Comparison of ENCODE assay signal across 8 cellular contexts in genomic region chr5:96432245-96433065, GRCh38. TPM values are rescaled to one million over a fixed set of nuclear protein-coding genes. Genes with fewer than 3 reads are reported as not detected.
DNase-seq lines count a peak whose midpoint lies in the region; ATAC-seq and TF ChIP-seq lines count a peak whose summit lies in the region.

No MANE protein-coding gene starts in this region.

- H3K27me3 ChIP-seq in GM23248 (replicated peaks; ENCODE audit: insufficient read depth) (peaks cover 24% of the 10 kb centered on the region), fibroblast of lung (ENCODE audit: control insufficient read depth, insufficient read depth, low read length) (peaks cover 29% of the 10 kb centered on the region), skeletal muscle satellite cell (ENCODE audit: control insufficient read depth, insufficient read depth, low read length) (peaks cover 38% of the 10 kb centered on the region), SJCRH30 (no peaks in the 10 kb centered on the region)

- no peaks in the 10 kb centered on the region for H3K36me3 ChIP-seq in GM23248 (ENCODE audit: low read depth)
- H3K36me3 ChIP-seq in fibroblast of lung (ENCODE audit: control insufficient read depth, insufficient read depth, low read length), result no peaks in the 10 kb centered on the region
- no peaks in the 10 kb centered on the region for H3K36me3 ChIP-seq in skeletal muscle satellite cell (ENCODE audit: insufficient read depth, low read length)
- H3K36me3 ChIP-seq in SJCRH30, result no peaks in the 10 kb centered on the region

- ATAC-seq in activated CD4-positive, CD25-positive, alpha-beta regulatory T cell treated with anti-CD3 and anti-CD28 coated beads, Interleukin-2, amount 50 U/mL, for 24 hours, result no peak
- ATAC-seq in GM21723 (IDR thresholded peaks at IDR 0.05; ENCODE audit: unreplicated experiment), result no peak

- H2AFZ ChIP-seq in GM23248 (0 out of 2 replicates have a peak overlapping the region, but pooled peaks have one; percentile 8), fibroblast of lung (ENCODE audit: low read length) (no peak overlapping the region)

- 5 to 7% methylated on average over 38 of the region's 38 CpGs for WGBS in GM23248 (ENCODE audit: low coverage in 1 of 2, low lambda C conversion rate in 2 of 2, missing lambda C conversion rate in 2 of 2), 2 experiments

- H3K4me2 ChIP-seq in GM23248 (ENCODE audit: unreplicated experiment), result peak overlapping the region; percentile 77
- peak overlapping the region; percentile 37 for H3K4me2 ChIP-seq in fibroblast of lung (ENCODE audit: extremely low read depth, insufficient read depth, low read length)
- peak overlapping the region; percentile 80 for H3K4me2 ChIP-seq in skeletal muscle satellite cell (ENCODE audit: low read length)

- H3K4me1 ChIP-seq in GM23248 (ENCODE audit: insufficient read depth), result peaks cover 19% of the 10 kb centered on the region
- H3K4me1 ChIP-seq in fibroblast of lung (ENCODE audit: control insufficient read depth, extremely low read depth, insufficient read depth, low read length), result peaks cover 3% of the 10 kb centered on the region
- H3K4me1 ChIP-seq in skeletal muscle satellite cell (ENCODE audit: control insufficient read depth, insufficient read depth, low read length), result peaks cover 24% of the 10 kb centered on the region
- no peaks in the 10 kb centered on the region for H3K4me1 ChIP-seq in SJCRH30

- H4K20me1 ChIP-seq in GM23248 (ENCODE audit: insufficient read depth) (no peaks in the 10 kb centered on the region), fibroblast of lung (ENCODE audit: control insufficient read depth, extremely low read depth, insufficient read depth, low read length) (no peaks in the 10 kb centered on the region)

- H3F3A ChIP-seq in GM23248 (ENCODE audit: insufficient read depth), result no peaks in the 10 kb centered on the region

- no peaks in the 10 kb centered on the region for H3K9me3 ChIP-seq in GM23248 (ENCODE audit: low read depth)
- H3K9me3 ChIP-seq in fibroblast of lung (ENCODE audit: control insufficient read depth, insufficient read depth, low read depth, low read length), result no peaks in the 10 kb centered on the region
- no peaks in the 10 kb centered on the region for H3K9me3 ChIP-seq in skeletal muscle satellite cell (replicated peaks; ENCODE audit: low read length)
- H3K9me3 ChIP-seq in SJCRH30 (replicated peaks), result no peaks in the 10 kb centered on the region

- H3K4me3 ChIP-seq in GM23248, result peak overlapping the region; percentile 54
- no peak overlapping the region for H3K4me3 ChIP-seq in fibroblast of lung (replicated peaks in 1 of 4; ENCODE audit: control extremely low read depth in 1 of 4, insufficient read depth in 1 of 4, low read depth in 3 of 4, low read length in 4 of 4)
- peak overlapping the region; percentile 56 for H3K4me3 ChIP-seq in skeletal muscle satellite cell (ENCODE audit: low read length)
- H3K4me3 ChIP-seq in SJCRH30, result no peak overlapping the region

- in situ Hi-C loops in GM23248 (cut with MboI), result no loop called here

- no peak for TF ChIP-seq CTCF in fibroblast of lung (conservative IDR thresholded peaks at IDR 0.05 in 1 of 2, IDR thresholded peaks at IDR 0.05 in 1 of 2; ENCODE audit: low read depth in 1 of 2, low read length in 2 of 2)

- DNase-seq in GM23248 (peak; percentile 37), NCI-H2227 (lab: John Stamatoyannopoulos, UW; ENCODE audit: unreplicated experiment) (peak; percentile 62), fibroblast of lung (ENCODE audit: low read depth in 2 of 2) (peak in 1 of 2 donors; percentile 85), cerebellum (ENCODE audit: low spot score) (no peak), SJCRH30 (no peak)

- H3K9ac ChIP-seq in GM23248, result no peak overlapping the region
- no peak overlapping the region for H3K9ac ChIP-seq in fibroblast of lung (ENCODE audit: insufficient read depth, low read length)
- H3K9ac ChIP-seq in skeletal muscle satellite cell (ENCODE audit: low read depth, low read length), result no peak overlapping the region

- H3K27ac ChIP-seq in GM23248, result no peak overlapping the region
- H3K27ac ChIP-seq in fibroblast of lung (ENCODE audit: insufficient read depth, low read length), result no peak overlapping the region
- H3K27ac ChIP-seq in SJCRH30, result no peak overlapping the region

- no peaks in the 10 kb centered on the region for H3K79me2 ChIP-seq in GM23248 (ENCODE audit: insufficient read depth)
- H3K79me2 ChIP-seq in fibroblast of lung (ENCODE audit: control insufficient read depth, insufficient read depth, low read length), result no peaks in the 10 kb centered on the region

- H3K9me2 ChIP-seq in GM23248 (ENCODE audit: insufficient read depth), result 0 out of 2 replicates have a peak, but pooled peaks cover 2% of the 10 kb centered on the region

RNA-seq across cellular contexts. Expression of gene PCSK1, which starts 0.6 kb away (rescaled TPM):
- total RNA-seq in GM23248 (2014; rRNA removed; shearing (Covaris generic)), result 0.13 and 0.86 TPM in 2 replicates
- 1.2 and 1.6 TPM in 2 replicates for polyA plus RNA-seq in GM23248 (2016; fragmentation: Nextera tagmentation; extraction: Ambion mirVana)
- not detected in 2 replicates for total RNA-seq in fibroblast of lung
- not detected in 2 replicates for polyA plus RNA-seq in fibroblast of lung
- not detected in 2 replicates for polyA plus RNA-seq in fibroblast of lung (2012)
- not detected in 2 replicates for polyA minus RNA-seq in fibroblast of lung (ENCODE audit: low replicate concordance)
- total RNA-seq in skeletal muscle satellite cell (2012; rRNA removed), result 0.25 and 1.7 TPM in 2 replicates
- 4.1 TPM for total RNA-seq in cerebellum
- total RNA-seq in SJCRH30 (2014; rRNA removed; shearing (Covaris generic)), result not detected in 2 replicates

Comparison
In these comparisons a context has a peak if more than half of its experiments do, and no peak if none do; other contexts are left out.
1. DNase-seq: peak in GM23248 (single experiment) and NCI-H2227 (single experiment); none in cerebellum (single experiment) and SJCRH30 (0 of 2).
2. H3K4me3 ChIP-seq: peak in GM23248 (single experiment) and skeletal muscle satellite cell (single experiment); none in fibroblast of lung (0 of 4) and SJCRH30 (single experiment).
3. Peak in every context shown above with its lines, with median percentiles within 50 percentile points of each other: H3K4me2 ChIP-seq.